8 cellular contexts compared by ENCODE assay signal in the genomic region with DNA sequence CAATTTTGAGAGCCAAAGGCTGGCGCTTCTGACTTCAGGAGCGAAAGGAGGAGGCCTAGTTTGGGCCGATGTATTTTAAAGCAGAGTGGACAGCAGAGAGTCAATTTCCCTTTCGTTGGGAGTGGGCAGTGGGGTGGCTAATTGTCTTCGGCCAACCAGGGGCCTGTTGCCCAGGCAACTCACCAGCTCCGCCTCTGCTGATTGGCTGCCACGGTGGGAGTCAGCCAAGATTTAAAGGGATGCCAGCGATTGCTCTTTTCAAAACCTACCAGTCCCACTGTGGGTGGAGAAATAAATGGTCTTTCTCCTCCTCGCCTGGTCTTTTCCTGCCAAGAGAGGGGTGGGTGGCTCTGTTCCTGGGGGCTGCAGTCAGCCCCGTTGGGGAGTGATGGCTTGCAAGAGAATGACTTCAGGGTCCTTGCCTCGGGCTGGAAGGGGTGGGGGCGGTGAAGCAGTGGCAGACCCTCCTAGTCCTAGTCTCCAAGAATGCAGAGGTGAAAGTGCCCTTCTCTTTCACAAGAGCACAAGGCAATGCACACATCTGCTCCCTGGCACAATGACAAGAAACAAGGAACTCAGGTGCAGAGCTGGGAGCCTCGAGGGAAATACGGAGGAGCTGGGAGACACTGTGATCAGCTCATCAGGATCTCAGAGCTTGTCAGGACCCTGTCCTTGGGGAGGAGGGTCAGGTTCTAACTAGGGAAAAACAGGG. TPM values are rescaled to one million over a fixed set of nuclear protein-coding genes. Genes with fewer than 3 reads are reported as not detected.
DNase-seq lines count a peak whose midpoint lies in the region; ATAC-seq, FAIRE-seq and TF ChIP-seq lines count a peak whose summit lies in the region.

No MANE protein-coding gene starts in this region.

- H3F3A ChIP-seq in MM.1S (ENCODE audit: insufficient read depth, low read length) = no peaks in the 10 kb centered on the region

- H3K4me3 Mint-ChIP-seq in T-helper 17 cell = no peak overlapping the region
- peak overlapping the region in 1 of 2 donors; percentile 46 for H3K4me3 Mint-ChIP-seq in stimulated activated naive B cell treated with anti-CD40 and anti-IgM and Interleukin-4, amounts not matched to agents 10 μg/mL and 1 μg/mL and 100 μg/mL, for 72 hours

- peaks cover 0 to 15% of the 10 kb centered on the region in 2 donors for H3K4me1 ChIP-seq in right atrium auricular region
- H3K4me1 ChIP-seq in MM.1S (ENCODE audit: low read length) = no peaks in the 10 kb centered on the region

- H3K27ac Mint-ChIP-seq in T-helper 17 cell = peak overlapping the region; percentile 54
- H3K27ac Mint-ChIP-seq in stimulated activated naive B cell treated with anti-CD40 and anti-IgM and Interleukin-4, amounts not matched to agents 10 μg/mL and 1 μg/mL and 100 μg/mL, for 72 hours = peak overlapping the region; percentile 89

- H3K36me3 ChIP-seq in right atrium auricular region (no peaks in the 10 kb centered on the region), MM.1S (replicated peaks; ENCODE audit: insufficient read depth, low read length) (no peaks in the 10 kb centered on the region)

- H3K9me3 Mint-ChIP-seq in stimulated activated naive B cell treated with anti-CD40 and anti-IgM and Interleukin-4, amounts not matched to agents 10 μg/mL and 1 μg/mL and 100 μg/mL, for 72 hours = no peaks in the 10 kb centered on the region

- H3K36me3 Mint-ChIP-seq in T-helper 17 cell (ENCODE audit: low read depth) = no peaks in the 10 kb centered on the region
- H3K36me3 Mint-ChIP-seq in stimulated activated naive B cell treated with anti-CD40 and anti-IgM and Interleukin-4, amounts not matched to agents 10 μg/mL and 1 μg/mL and 100 μg/mL, for 72 hours = peaks cover 49 to 60% of the 10 kb centered on the region in 2 donors

- no peak for FAIRE-seq in RCC 7860 (lab: Jason Lieb, UNC)

- H3K27me3 ChIP-seq in right atrium auricular region = no peaks in the 10 kb centered on the region
- no peaks in the 10 kb centered on the region for H3K27me3 ChIP-seq in MM.1S (replicated peaks; ENCODE audit: insufficient read depth, low read length)

- H2AFZ ChIP-seq in MM.1S (ENCODE audit: low read length) = no peak overlapping the region

- H3K79me2 ChIP-seq in MM.1S (ENCODE audit: low read length) = no peaks in the 10 kb centered on the region

- no peaks in the 10 kb centered on the region for H3K27me3 Mint-ChIP-seq in T-helper 17 cell
- no peaks in the 10 kb centered on the region for H3K27me3 Mint-ChIP-seq in stimulated activated naive B cell treated with anti-CD40 and anti-IgM and Interleukin-4, amounts not matched to agents 10 μg/mL and 1 μg/mL and 100 μg/mL, for 72 hours

- H3K4me2 ChIP-seq in MM.1S (ENCODE audit: low read depth, low read length) = no peak overlapping the region

- H3K4me3 ChIP-seq in right atrium auricular region (no peak overlapping the region), MM.1S (ENCODE audit: low read length) (no peak overlapping the region)

- TF ChIP-seq CTCF in right atrium auricular region (IDR thresholded peaks at IDR 0.05) (no peak), MM.1S (IDR thresholded peaks at IDR 0.05; ENCODE audit: low read length) (no peak)

- H3K9me3 ChIP-seq in T-helper 17 cell (ENCODE audit: control insufficient read depth, low read length, poor library complexity, severe bottlenecking) = no peaks in the 10 kb centered on the region
- H3K9me3 ChIP-seq in right atrium auricular region = no peaks in the 10 kb centered on the region
- no peaks in the 10 kb centered on the region for H3K9me3 ChIP-seq in MM.1S (replicated peaks; ENCODE audit: insufficient read depth, low read length)

- no peaks in the 10 kb centered on the region for H4K20me1 ChIP-seq in MM.1S (ENCODE audit: insufficient read depth, low read length)

- H3K4me1 Mint-ChIP-seq in T-helper 17 cell = peaks cover 19% of the 10 kb centered on the region
- H3K4me1 Mint-ChIP-seq in stimulated activated naive B cell treated with anti-CD40 and anti-IgM and Interleukin-4, amounts not matched to agents 10 μg/mL and 1 μg/mL and 100 μg/mL, for 72 hours = peaks cover 33 to 65% of the 10 kb centered on the region in 2 donors

- peak; percentile 73 for DNase-seq in DMS53 (lab: John Stamatoyannopoulos, UW)
- no peak for DNase-seq in DMS53 treated with DMSO at 0.1 percent for 48 hours (lab: John Stamatoyannopoulos, UW; ENCODE audit: unreplicated experiment)
- DNase-seq in T-helper 17 cell = no peak
- peak; percentile 83 for DNase-seq in right atrium auricular region (ENCODE audit: low spot score)
- DNase-seq in stimulated activated naive B cell treated with anti-CD40 and anti-IgM and Interleukin-4, amounts not matched to agents 10 μg/mL and 1 μg/mL and 100 μg/mL, for 72 hours = no peak
- DNase-seq in MM.1S = no peak
- no peak for DNase-seq in HCEC 1CT
- DNase-seq in RCC 7860 (ENCODE audit: low spot score) = no peak

- peak; percentile 12 for ATAC-seq in T-helper 17 cell
- peak; percentile 16 to 24 for ATAC-seq in stimulated activated naive B cell treated with anti-CD40 and anti-IgM and Interleukin-4, amounts not matched to agents 10 μg/mL and 1 μg/mL and 100 μg/mL, for 72 hours (replicated peaks)

- H3K27ac ChIP-seq in right atrium auricular region (no peak overlapping the region), MM.1S (ENCODE audit: low read length) (no peak overlapping the region)

- no peak overlapping the region for H3K9ac ChIP-seq in MM.1S (ENCODE audit: low read length)

- H3K9me2 ChIP-seq in MM.1S (replicated peaks; ENCODE audit: insufficient read depth, low read length) = no peaks in the 10 kb centered on the region

RNA-seq across cellular contexts. Expression of a gene that starts 37.7 kb away (rescaled TPM):
- under 1 TPM; 0.15 to 0.89 TPM for total RNA-seq in T-helper 17 cell
- total RNA-seq in right atrium auricular region = not detected

RNA-seq across cellular contexts. Expression of a gene that starts 41.3 kb away (rescaled TPM):
- total RNA-seq in T-helper 17 cell = 10 to 100 TPM; 20.7 to 27.7 TPM
- total RNA-seq in right atrium auricular region = 1 to 10 TPM; 1.2 to 4.0 TPM

RNA-seq across cellular contexts. Expression of a gene that starts 51.7 kb away (rescaled TPM):
- not detected for total RNA-seq in T-helper 17 cell
- total RNA-seq in right atrium auricular region = not detected

Comparison
In these comparisons a context has a peak if more than half of its experiments do, and no peak if none do; other contexts are left out.
1. DNase-seq: peak in DMS53 (single experiment) and right atrium auricular region (single experiment); none in DMS53 treated with DMSO at 0.1 percent for 48 hours (single experiment), T-helper 17 cell (0 of 3), stimulated activated naive B cell treated with anti-CD40 and anti-IgM and Interleukin-4, amounts not matched to agents 10 μg/mL and 1 μg/mL and 100 μg/mL, for 72 hours (single experiment), MM.1S (single experiment), HCEC 1CT (single experiment) and RCC 7860 (single experiment).
2. RNA of a gene that starts 41.3 kb away (total RNA-seq): 20.7 to 27.7 TPM in T-helper 17 cell; 1.2 to 4.0 TPM in right atrium auricular region; every median in the first group is over 4 times any median in the second.